Comparison of ENCODE assay signal across 8 cellular contexts in genomic region chr16:2035431-2036199, GRCh38. TPM values are rescaled to one million over a fixed set of nuclear protein-coding genes. Genes with fewer than 3 reads are reported as not detected.
A peak's percentile ranks its signal among the peaks of the same experiment; 100 is the strongest.
DNase-seq lines count a peak whose midpoint lies in the region; ATAC-seq and TF ChIP-seq lines count a peak whose summit lies in the region.

No MANE protein-coding gene starts in this region.

- H3K4me3 ChIP-seq in H7 (ENCODE audit: insufficient read depth, low read depth, low read length) (no peak overlapping the region), SK-N-MC (peak overlapping the region; percentile 47), left ventricle myocardium inferior (peak overlapping the region; percentile 72), smooth muscle cell (peak overlapping the region; percentile 2)

- H3K9me3 ChIP-seq in SK-N-MC (ENCODE audit: low read depth, low read length), result no peaks in the 10 kb centered on the region
- H3K9me3 ChIP-seq in left ventricle myocardium inferior (replicated peaks), result no peaks in the 10 kb centered on the region
- no peaks in the 10 kb centered on the region for H3K9me3 ChIP-seq in smooth muscle cell (replicated peaks; ENCODE audit: low read depth)

- no peaks in the 10 kb centered on the region for H4K20me1 ChIP-seq in smooth muscle cell (ENCODE audit: low read depth)

- WGBS in smooth muscle cell (ENCODE audit: low lambda C conversion rate), result 51% methylated on average over 32 of the region's 34 CpGs

- H3K27me3 ChIP-seq in H7 (ENCODE audit: control insufficient read depth, insufficient read depth, low read length) (no peaks in the 10 kb centered on the region), left ventricle myocardium inferior (ENCODE audit: low read depth) (no peaks in the 10 kb centered on the region), smooth muscle cell (ENCODE audit: low read depth) (no peaks in the 10 kb centered on the region)

- H2AFZ ChIP-seq in smooth muscle cell (ENCODE audit: low read depth), result no peak overlapping the region

- H3K4me2 ChIP-seq in smooth muscle cell, result peak overlapping the region; percentile 73

- H3K9ac ChIP-seq in SK-N-MC (ENCODE audit: insufficient read length) (peak overlapping the region; percentile 64), smooth muscle cell (ENCODE audit: low read depth) (peak overlapping the region; percentile 77)

- peak; percentile 76 for DNase-seq in H7
- DNase-seq in SK-N-MC (ENCODE audit: low read depth, low spot score), result no peak
- DNase-seq in left ventricle myocardium inferior, result peak; percentile 79
- DNase-seq in smooth muscle cell (lab: John Stamatoyannopoulos, UW; ENCODE audit: unreplicated experiment), result peak; percentile 66
- DNase-seq in medulla oblongata (ENCODE audit: extremely low spot score), result no peak
- no peak for DNase-seq in DMS79 treated with DMSO at 0.1 percent for 48 hours (lab: John Stamatoyannopoulos, UW)
- DNase-seq in DMS79 (lab: John Stamatoyannopoulos, UW), result no peak

- no peaks in the 10 kb centered on the region for H3K36me3 ChIP-seq in H7 (replicated peaks; ENCODE audit: control insufficient read depth, insufficient read depth, low read length)
- H3K36me3 ChIP-seq in SK-N-MC (ENCODE audit: insufficient read depth, low read length), result peaks cover 3% of the 10 kb centered on the region; the same call in 1 of the 2 replicates
- peaks cover 39% of the 10 kb centered on the region for H3K36me3 ChIP-seq in left ventricle myocardium inferior
- H3K36me3 ChIP-seq in smooth muscle cell (ENCODE audit: low read depth), result no peaks in the 10 kb centered on the region

- ATAC-seq in GM21367 (IDR thresholded peaks at IDR 0.05; ENCODE audit: unreplicated experiment), result no peak

- H3K4me1 ChIP-seq in left ventricle myocardium inferior, result peaks cover 84% of the 10 kb centered on the region
- H3K4me1 ChIP-seq in smooth muscle cell (ENCODE audit: low read depth), result peaks cover 21% of the 10 kb centered on the region

- H3K27ac ChIP-seq in SK-N-MC (peak overlapping the region; percentile 99), left ventricle myocardium inferior (replicated peaks) (peak overlapping the region; percentile 96), smooth muscle cell (ENCODE audit: low read depth) (peak overlapping the region; percentile 94)

- intact Hi-C loops in left ventricle myocardium inferior (cut with micrococcal nuclease), result no loop called here

- no peak for TF ChIP-seq CTCF in left ventricle myocardium inferior (IDR thresholded peaks at IDR 0.05; ENCODE audit: borderline replicate concordance)
- no peak for TF ChIP-seq CTCF in smooth muscle cell (IDR thresholded peaks at IDR 0.05; ENCODE audit: borderline replicate concordance, insufficient read depth, poor library complexity, severe bottlenecking)

- H3F3A ChIP-seq in smooth muscle cell (ENCODE audit: low read depth), result no peaks in the 10 kb centered on the region

- H3K79me2 ChIP-seq in smooth muscle cell (ENCODE audit: low read depth), result no peaks in the 10 kb centered on the region

RNA-seq across cellular contexts. Expression of gene NHERF2, which starts 8.9 kb away (rescaled TPM):
- 14.0 and 17.1 TPM in 2 replicates for total RNA-seq in H7 (2014; rRNA removed; shearing (Covaris generic))
- total RNA-seq in left ventricle myocardium inferior (221 TPM), smooth muscle cell (14.4 and 21.8 TPM in 2 replicates)
- polyA plus RNA-seq in smooth muscle cell, result 40.2 and 56.8 TPM in 2 replicates

RNA-seq across cellular contexts. Expression of gene NTHL1, which starts 12.0 kb away (rescaled TPM):
- total RNA-seq in H7 (2014; rRNA removed; shearing (Covaris generic)), result 104 and 108 TPM in 2 replicates
- 21.7 TPM for total RNA-seq in left ventricle myocardium inferior
- 14.6 and 23.8 TPM in 2 replicates for total RNA-seq in smooth muscle cell
- polyA plus RNA-seq in smooth muscle cell, result 36.5 and 39.3 TPM in 2 replicates

RNA-seq across cellular contexts. Expression of gene TSC2, which starts 12.2 kb away (rescaled TPM):
- total RNA-seq in H7 (2014; rRNA removed; shearing (Covaris generic)), result 37.6 and 42.6 TPM in 2 replicates
- total RNA-seq in left ventricle myocardium inferior, result 80.1 TPM
- 29.7 and 64.5 TPM in 2 replicates for total RNA-seq in smooth muscle cell
- 74.7 and 110 TPM in 2 replicates for polyA plus RNA-seq in smooth muscle cell

RNA-seq across cellular contexts. Expression of gene NPW, which starts 16.0 kb away (rescaled TPM):
- 2.0 and 2.3 TPM in 2 replicates for total RNA-seq in H7 (2014; rRNA removed; shearing (Covaris generic))
- not detected for total RNA-seq in left ventricle myocardium inferior
- 13.1 and 30.9 TPM in 2 replicates for total RNA-seq in smooth muscle cell
- polyA plus RNA-seq in smooth muscle cell, result 185 and 193 TPM in 2 replicates

RNA-seq across cellular contexts. Expression of gene ZNF598, which starts 26.0 kb away (rescaled TPM):
- 28.4 and 30.8 TPM in 2 replicates for total RNA-seq in H7 (2014; rRNA removed; shearing (Covaris generic))
- total RNA-seq in left ventricle myocardium inferior (14.5 TPM), smooth muscle cell (23.2 and 27.2 TPM in 2 replicates)
- polyA plus RNA-seq in smooth muscle cell, result 27.9 and 32.7 TPM in 2 replicates

Comparison
In these comparisons a context has a peak if more than half of its experiments do, and no peak if none do; other contexts are left out.
1. DNase-seq: peak in H7 (single experiment), left ventricle myocardium inferior (single experiment) and smooth muscle cell (single experiment); none in SK-N-MC (single experiment), medulla oblongata (single experiment), DMS79 treated with DMSO at 0.1 percent for 48 hours (single experiment) and DMS79 (single experiment).
2. Peak in every context shown above with its lines, with median percentiles within 50 percentile points of each other: H3K27ac ChIP-seq.